ENCODE assay signal across 8 cellular contexts in genomic region chr10:87863102-87863943, GRCh38. TPM values are rescaled to one million over a fixed set of nuclear protein-coding genes. Genes with fewer than 3 reads are reported as not detected.
DNase-seq lines count a peak whose midpoint lies in the region; ATAC-seq and TF ChIP-seq lines count a peak whose summit lies in the region.

KLLN (minus strand) TSS chr10:87863533; CDS start chr10:87862487, 1,046 bp downstream.
PTEN (plus strand) TSS chr10:87863625; CDS start chr10:87864470, 845 bp downstream.

- no peak for TF ChIP-seq CTCF in DND-41 (IDR thresholded peaks at IDR 0.05; ENCODE audit: borderline replicate concordance, extremely low read depth, low read length, poor library complexity, severe bottlenecking)

- H3K14ac ChIP-seq in neuronal stem cell (ENCODE audit: low read length) = peak within 1 kb of the TSS; percentile 94

- H3K79me2 ChIP-seq in DND-41 (ENCODE audit: insufficient read depth, low read length) (peaks cover 67% of the 10 kb centered on the region), GM23248 (ENCODE audit: insufficient read depth) (peaks cover 44% of the 10 kb centered on the region)

- H2BK5ac ChIP-seq in neuronal stem cell (ENCODE audit: low read length) = peak within 1 kb of the TSS; percentile 98

- H3K18ac ChIP-seq in neuronal stem cell (ENCODE audit: low read length) = peak within 1 kb of the TSS; percentile 99

- H2AK5ac ChIP-seq in neuronal stem cell (ENCODE audit: low read depth, low read length) = peak within 1 kb of the TSS; percentile 64

- peak within 1 kb of the TSS; percentile 82 for H3K9ac ChIP-seq in DND-41 (ENCODE audit: low read depth, low read length)
- peak within 1 kb of the TSS; percentile 94 for H3K9ac ChIP-seq in GM23248
- H3K9ac ChIP-seq in neuronal stem cell (ENCODE audit: low read depth, low read length, poor library complexity) = peak within 1 kb of the TSS; percentile 96
- peak within 1 kb of the TSS; percentile 73 to 83 for H3K9ac ChIP-seq in stomach smooth muscle (ENCODE audit: low read length in 2 of 2)

- peak; percentile 77 for ATAC-seq in DND-41 (ENCODE audit: insufficient read depth, low read depth)

- H3K4ac ChIP-seq in neuronal stem cell (ENCODE audit: low read length) = peak within 1 kb of the TSS; percentile 97

- DNase-seq in DND-41 = peak; percentile 97
- DNase-seq in GM23248 = peak; percentile 94
- DNase-seq in MG63 = peak; percentile 91
- peak; percentile 72 to 89 for DNase-seq in SJSA1 (ENCODE audit: low read depth in 1 of 2, low spot score in 2 of 2)
- DNase-seq in activated naive CD4-positive, alpha-beta T cell treated with Interleukin-2 at 50 U/mL for 16 hours = peak; percentile 85
- peak; percentile 87 for DNase-seq in foreskin melanocyte
- DNase-seq in neuronal stem cell (ENCODE audit: low spot score) = peak; percentile 93

- peaks cover 43% of the 10 kb centered on the region for H3F3A ChIP-seq in GM23248 (ENCODE audit: insufficient read depth)

- H3K4me3 ChIP-seq in DND-41 (ENCODE audit: low read depth in 1 of 2, low read length in 2 of 2) = peak within 1 kb of the TSS; percentile 58 to 73
- H3K4me3 ChIP-seq in GM23248 = peak within 1 kb of the TSS; percentile 98
- peak within 1 kb of the TSS; percentile 63 for H3K4me3 ChIP-seq in MG63
- peak within 1 kb of the TSS; percentile 94 for H3K4me3 ChIP-seq in SJSA1
- peak within 1 kb of the TSS; percentile 94 to 98 for H3K4me3 ChIP-seq in neuronal stem cell (ENCODE audit: low read length in 2 of 2)
- peak within 1 kb of the TSS; percentile 93 to 97 for H3K4me3 ChIP-seq in stomach smooth muscle (ENCODE audit: low read length in 2 of 2)

- H4K8ac ChIP-seq in neuronal stem cell (ENCODE audit: low read depth, low read length) = no peak within 1 kb of the TSS

- H3K27ac ChIP-seq in DND-41 (ENCODE audit: low read length) = peak within 1 kb of the TSS; percentile 97
- peak within 1 kb of the TSS; percentile 93 for H3K27ac ChIP-seq in GM23248
- peak within 1 kb of the TSS; percentile 80 for H3K27ac ChIP-seq in SJSA1
- H3K27ac ChIP-seq in neuronal stem cell (replicated peaks; ENCODE audit: low read length) = peak within 1 kb of the TSS; percentile 99
- peak within 1 kb of the TSS; percentile 84 for H3K27ac ChIP-seq in stomach smooth muscle (ENCODE audit: low read length)

- peaks cover 6% of the 10 kb centered on the region for H3K79me1 ChIP-seq in neuronal stem cell (ENCODE audit: low read depth, low read length)

- peak within 1 kb of the TSS; percentile 83 for H2AFZ ChIP-seq in DND-41 (ENCODE audit: low read depth, low read length)
- H2AFZ ChIP-seq in GM23248 = peak within 1 kb of the TSS; percentile 88
- peak within 1 kb of the TSS; percentile 92 for H2AFZ ChIP-seq in neuronal stem cell (ENCODE audit: low read length)

- H2BK15ac ChIP-seq in neuronal stem cell (ENCODE audit: low read length) = peak within 1 kb of the TSS; percentile 71

- 0 to 1% methylated on average over 47 to 68 of the region's 88 CpGs for WGBS in GM23248 (ENCODE audit: low coverage in 1 of 2, low lambda C conversion rate in 2 of 2, missing lambda C conversion rate in 2 of 2), 2 experiments
- WGBS in neuronal stem cell (ENCODE audit: extremely low coverage in 2 of 2, insufficient read length in 2 of 2, insufficient replicate concordance in 1 of 2), 2 donors = no CpG with 5 or more reads among the region's 88 CpGs

- H3K36me3 ChIP-seq in DND-41 (ENCODE audit: insufficient read depth, low read length) = peaks cover 28% of the 10 kb centered on the region
- no peaks in the 10 kb centered on the region for H3K36me3 ChIP-seq in GM23248 (ENCODE audit: low read depth)
- H3K36me3 ChIP-seq in MG63 = no peaks in the 10 kb centered on the region; the same call in 1 of the 2 replicates
- H3K36me3 ChIP-seq in SJSA1 = peaks cover 5% of the 10 kb centered on the region
- H3K36me3 ChIP-seq in neuronal stem cell (replicated peaks in 1 of 2; ENCODE audit: control insufficient read depth in 2 of 2, insufficient read depth in 2 of 2, low read length in 2 of 2) = peaks cover 0 to 8% of the 10 kb centered on the region in 2 donors
- no peaks in the 10 kb centered on the region for H3K36me3 ChIP-seq in stomach smooth muscle (ENCODE audit: control insufficient read depth in 2 of 2, insufficient read depth in 2 of 2, low read length in 2 of 2)

- H2BK120ac ChIP-seq in neuronal stem cell (ENCODE audit: low read depth, low read length) = peak within 1 kb of the TSS; percentile 96

- peak within 1 kb of the TSS; percentile 89 for H3K4me2 ChIP-seq in DND-41 (ENCODE audit: insufficient read depth, low read length)
- H3K4me2 ChIP-seq in GM23248 (ENCODE audit: unreplicated experiment) = peak within 1 kb of the TSS; percentile 99
- peak within 1 kb of the TSS; percentile 88 for H3K4me2 ChIP-seq in neuronal stem cell (ENCODE audit: insufficient read depth, low read length, poor library complexity, severe bottlenecking)

- H3K23ac ChIP-seq in neuronal stem cell (ENCODE audit: low read depth, low read length, poor library complexity) = peak within 1 kb of the TSS; percentile 98

- H2BK12ac ChIP-seq in neuronal stem cell (ENCODE audit: low read length) = peak within 1 kb of the TSS; percentile 58

- no peaks in the 10 kb centered on the region for H3K9me2 ChIP-seq in GM23248 (ENCODE audit: insufficient read depth)

- in situ Hi-C loops in GM23248 (cut with MboI) = no loop called here

- H3K27me3 ChIP-seq in DND-41 (ENCODE audit: insufficient read depth, low read length, poor library complexity) (no peaks in the 10 kb centered on the region), GM23248 (replicated peaks; ENCODE audit: insufficient read depth) (no peaks in the 10 kb centered on the region), MG63 (no peaks in the 10 kb centered on the region), SJSA1 (replicated peaks) (no peaks in the 10 kb centered on the region), neuronal stem cell (ENCODE audit: control insufficient read depth in 3 of 3, insufficient read depth in 3 of 3, low read depth in 1 of 3, low read length in 3 of 3) (no peaks in the 10 kb centered on the region), stomach smooth muscle (ENCODE audit: control insufficient read depth in 1 of 2, insufficient read depth in 2 of 2, low read length in 2 of 2) (no peaks in the 10 kb centered on the region)

- H4K20me1 ChIP-seq in DND-41 (ENCODE audit: insufficient read depth, low read length) (peaks cover 39% of the 10 kb centered on the region; the same call in 1 of the 2 replicates), GM23248 (ENCODE audit: insufficient read depth) (peaks cover 6% of the 10 kb centered on the region; the same call in 1 of the 2 replicates)

- no peak within 1 kb of the TSS for H4K91ac ChIP-seq in neuronal stem cell (ENCODE audit: low read depth, low read length, poor library complexity)

- H3K4me1 ChIP-seq in DND-41 (ENCODE audit: insufficient read depth, low read length) (peaks cover 29% of the 10 kb centered on the region), GM23248 (ENCODE audit: insufficient read depth) (0 out of 2 replicates have a peak, but pooled peaks cover 8% of the 10 kb centered on the region), SJSA1 (replicated peaks) (no peaks in the 10 kb centered on the region; the same call in 1 of the 2 replicates), neuronal stem cell (ENCODE audit: control insufficient read depth in 2 of 2, insufficient read depth in 1 of 2, low read depth in 1 of 2, low read length in 2 of 2) (peaks cover 2 to 3% of the 10 kb centered on the region in 2 donors), stomach smooth muscle (ENCODE audit: control insufficient read depth, insufficient read depth, low read length) (peaks cover 10% of the 10 kb centered on the region)

- H3K9me3 ChIP-seq in DND-41 (ENCODE audit: insufficient read depth, low read length, severe bottlenecking) (no peaks in the 10 kb centered on the region), GM23248 (ENCODE audit: low read depth) (no peaks in the 10 kb centered on the region), MG63 (no peaks in the 10 kb centered on the region), SJSA1 (replicated peaks) (no peaks in the 10 kb centered on the region), neuronal stem cell (replicated peaks in 1 of 2; ENCODE audit: control insufficient read depth in 2 of 2, insufficient read depth in 1 of 2, low read depth in 1 of 2, low read length in 2 of 2) (peaks cover 0 to 8% of the 10 kb centered on the region in 2 donors), stomach smooth muscle (ENCODE audit: control insufficient read depth in 2 of 2, low read length in 2 of 2) (no peaks in the 10 kb centered on the region)

RNA-seq across cellular contexts. Expression of gene KLLN, which starts in this region (rescaled TPM):
- total RNA-seq in GM23248 (2014; rRNA removed; shearing (Covaris generic)) = 1.1 TPM in 1 of 2 replicates, not detected in the other
- 0.39 and 0.56 TPM in 2 replicates for polyA plus RNA-seq in GM23248 (2016; fragmentation: Nextera tagmentation; extraction: Ambion mirVana)
- not detected in 2 replicates for total RNA-seq in MG63 (2014; rRNA removed; shearing (Covaris generic); ENCODE audit: low replicate concordance)
- 0.05 and 0.81 TPM in 2 replicates for total RNA-seq in SJSA1 (2014; rRNA removed; shearing (Covaris generic))
- 0.60 TPM for polyA plus RNA-seq in neuronal stem cell (2013, experiment 1 of 2)
- 0.53 TPM for polyA plus RNA-seq in neuronal stem cell (2013, experiment 2 of 2)

RNA-seq across cellular contexts. Expression of gene PTEN, which starts in this region (rescaled TPM):
- total RNA-seq in GM23248 (2014; rRNA removed; shearing (Covaris generic)) = 79.4 and 93.9 TPM in 2 replicates
- polyA plus RNA-seq in GM23248 (2016; fragmentation: Nextera tagmentation; extraction: Ambion mirVana) = 34.9 and 35.5 TPM in 2 replicates
- 19.6 and 25.0 TPM in 2 replicates for total RNA-seq in MG63 (2014; rRNA removed; shearing (Covaris generic); ENCODE audit: low replicate concordance)
- total RNA-seq in SJSA1 (2014; rRNA removed; shearing (Covaris generic)) = 39.2 and 53.7 TPM in 2 replicates
- 21.3 TPM for polyA plus RNA-seq in neuronal stem cell (2013, experiment 1 of 2)
- polyA plus RNA-seq in neuronal stem cell (2013, experiment 2 of 2) = 24.0 TPM

Comparison
In these comparisons a context has a peak if more than half of its experiments do, and no peak if none do; other contexts are left out.
1. Peak in every context shown above with its lines: DNase-seq, ATAC-seq, H3K4me3 ChIP-seq and H3K27ac ChIP-seq.